In genomic region chr12:54368016-54368708, GRCh38 we compare ENCODE assay signal across 9 cellular contexts. TPM values are rescaled to one million over a fixed set of nuclear protein-coding genes. Genes with fewer than 3 reads are reported as not detected.
DNase-seq lines count a peak whose midpoint lies in the region; ATAC-seq, FAIRE-seq and TF ChIP-seq lines count a peak whose summit lies in the region.
"Had no signal": no experiment of that assay in that cellular context is flagged by ENCODE, and none has a peak within 500 bp of the region (broad histone marks: within the 10 kb centered on the region; RNA-seq: fewer than 3 reads in every experiment).

No MANE protein-coding gene starts in this region.

- no peak for DNase-seq in osteocyte (ENCODE audit: extremely low spot score, unreplicated experiment)
- DNase-seq in NCI-H82 (lab: John Stamatoyannopoulos, UW) = no peak
- no peak for DNase-seq in DMS53 (lab: John Stamatoyannopoulos, UW)
- no peak for DNase-seq in D721Med (ENCODE audit: insufficient read length, low spot score)
- no peak for DNase-seq in stimulated activated CD4-positive, alpha-beta T cell treated with anti-CD3 and anti-CD28 coated beads, Interleukin-4, amount 100 ng/mL, for 4 hours

- FAIRE-seq in D721Med (lab: Jason Lieb, UNC) = no peak

- ATAC-seq in GM18502 (IDR thresholded peaks at IDR 0.05; ENCODE audit: poor library complexity, unreplicated experiment) (peak; percentile 32), HG02885 (IDR thresholded peaks at IDR 0.05; ENCODE audit: poor library complexity, unreplicated experiment) (peak; percentile 24)

- peak overlapping the region; percentile 47 for H3K4me3 Mint-ChIP-seq in osteocyte (ENCODE audit: unreplicated experiment)

- peaks cover 47% of the 10 kb centered on the region for H3K4me1 Mint-ChIP-seq in osteocyte (ENCODE audit: unreplicated experiment)

- no peaks in the 10 kb centered on the region for H3K9me3 Mint-ChIP-seq in osteocyte (ENCODE audit: unreplicated experiment)

- H3K27ac Mint-ChIP-seq in osteocyte (ENCODE audit: unreplicated experiment) = peak overlapping the region; percentile 68

- H3K27ac ChIP-seq in angular gyrus (ENCODE audit: low read depth, low read length) = peak overlapping the region; percentile 10

- H3K36me3 Mint-ChIP-seq in osteocyte (ENCODE audit: unreplicated experiment) = no peaks in the 10 kb centered on the region

- TF ChIP-seq CTCF in osteocyte (IDR thresholded peaks at IDR 0.05) (no peak), D721Med (IDR thresholded peaks at IDR 0.05; ENCODE audit: insufficient read depth, missing control alignments) (no peak)

- H3K27me3 Mint-ChIP-seq in osteocyte (ENCODE audit: unreplicated experiment) = no peaks in the 10 kb centered on the region

RNA-seq across cellular contexts. Expression of gene GPR84, which starts 3.9 kb away (rescaled TPM):
- not detected in 2 replicates for total RNA-seq in osteocyte
- total RNA-seq: MCF 10A had no signal

RNA-seq across cellular contexts. Expression of gene ZNF385A, which starts 16.4 kb away (rescaled TPM):
- 12.3 and 12.7 TPM in 2 replicates for total RNA-seq in osteocyte

RNA-seq across cellular contexts. Expression of gene COPZ1, which starts 43.2 kb away (rescaled TPM):
- 126 and 136 TPM in 2 replicates for total RNA-seq in osteocyte

RNA-seq across cellular contexts. Expression of gene ITGA5, which starts 50.9 kb away (rescaled TPM):
- 98.4 and 100 TPM in 2 replicates for total RNA-seq in osteocyte
